Comparison of ENCODE assay signal across 8 cellular contexts in genomic region chr20:32483351-32484220, GRCh38.
A peak's percentile ranks its signal among the peaks of the same experiment; 100 is the strongest.
DNase-seq lines count a peak whose midpoint lies in the region; ATAC-seq and TF ChIP-seq lines count a peak whose summit lies in the region.

No MANE protein-coding gene starts in this region.

- no peaks in the 10 kb centered on the region for H3K9me3 ChIP-seq in parathyroid adenoma (ENCODE audit: control insufficient read depth, low read length)
- no peaks in the 10 kb centered on the region for H3K9me3 ChIP-seq in upper lobe of right lung

- H3K27me3 ChIP-seq in parathyroid adenoma (ENCODE audit: control insufficient read depth, insufficient read depth, low read length) (no peaks in the 10 kb centered on the region), upper lobe of right lung (no peaks in the 10 kb centered on the region)

- H3K9ac ChIP-seq in parathyroid adenoma = no peak overlapping the region

- H2AFZ ChIP-seq in parathyroid adenoma = peak overlapping the region; percentile 70

- no peak for TF ChIP-seq CTCF in parathyroid adenoma (IDR thresholded peaks at IDR 0.05)
- TF ChIP-seq CTCF in upper lobe of right lung (IDR thresholded peaks at IDR 0.05) = peak; percentile 15

- peaks cover 10% of the 10 kb centered on the region for H3K79me2 ChIP-seq in parathyroid adenoma

- peak; percentile 60 for ATAC-seq in SK-N-SH treated with all-trans-retinoic acid at 6 μM for 48 hours
- ATAC-seq in upper lobe of right lung = peak; percentile 80
- no peak for ATAC-seq in HG03460 (IDR thresholded peaks at IDR 0.05; ENCODE audit: unreplicated experiment)

- peaks cover 18% of the 10 kb centered on the region for H3K4me1 ChIP-seq in parathyroid adenoma
- peaks cover 32% of the 10 kb centered on the region for H3K4me1 ChIP-seq in upper lobe of right lung

- no peaks in the 10 kb centered on the region for H3K36me3 ChIP-seq in parathyroid adenoma (ENCODE audit: control insufficient read depth, insufficient read depth, low read length)
- H3K36me3 ChIP-seq in upper lobe of right lung = no peaks in the 10 kb centered on the region

- peak; percentile 94 for DNase-seq in DMS53 (lab: John Stamatoyannopoulos, UW)
- DNase-seq in NAMALWA (ENCODE audit: low spot score) = peak; percentile 66
- DNase-seq in activated naive CD8-positive, alpha-beta T cell treated with anti-CD3 and anti-CD28 coated beads, Interleukin-2, amount 50 U/mL, for 16 hours (ENCODE audit: low read depth, low spot score) = peak; percentile 27
- DNase-seq in cardiac septum (ENCODE audit: low spot score) = peak; percentile 90
- DNase-seq in upper lobe of right lung = peak; percentile 89

- peak overlapping the region; percentile 94 for H3K4me2 ChIP-seq in parathyroid adenoma (ENCODE audit: low read length)

- H3K4me3 ChIP-seq in parathyroid adenoma (ENCODE audit: low read depth, low read length) = peak overlapping the region; percentile 68
- H3K4me3 ChIP-seq in upper lobe of right lung = peak overlapping the region; percentile 70

- intact Hi-C loops in cardiac septum (cut with DNase I) (loop anchor here (5.0 kb wide), 2 partner anchors 126 to 151 kb away; partner anchors contain the start of gene ASXL1), upper lobe of right lung (cut with DNase I) (no loop called here)

- H3K27ac ChIP-seq in parathyroid adenoma (peak overlapping the region; percentile 61), upper lobe of right lung (peak overlapping the region; percentile 63)

TF ChIP-seq in SK-N-SH treated with all-trans-retinoic acid at 6 μM for 48 hours, 23 proteins besides CTCF, POLR2A, EP300 and RAD21:
- TF ChIP-seq TSHZ2 (CRISPR knock-in tag; IDR thresholded peaks at IDR 0.05) = 0 out of 2 replicates have a peak, but pooled peaks have one; percentile 52
- TF ChIP-seq GLIS3 (CRISPR knock-in tag; IDR thresholded peaks at IDR 0.05) = peak; percentile 56; the same call in 1 of the 2 replicates
- peak; percentile 80; the same call in 1 of the 2 replicates for TF ChIP-seq PATZ1 (CRISPR knock-in tag; IDR thresholded peaks at IDR 0.05; ENCODE audit: borderline replicate concordance)
- TF ChIP-seq ESRRG (CRISPR knock-in tag; IDR thresholded peaks at IDR 0.05) = no peak
- TF ChIP-seq CSDC2 (CRISPR knock-in tag; IDR thresholded peaks at IDR 0.05) = 0 out of 2 replicates have a peak, but pooled peaks have one; percentile 38
- no peak for TF ChIP-seq ARNTL (CRISPR knock-in tag; IDR thresholded peaks at IDR 0.05; ENCODE audit: borderline replicate concordance, low read depth)
- no peak for TF ChIP-seq TCF4 (CRISPR knock-in tag; IDR thresholded peaks at IDR 0.05; ENCODE audit: borderline replicate concordance)

Comparison
In these comparisons a context has a peak if more than half of its experiments do, and no peak if none do; other contexts are left out.
1. DNase-seq: peak in every context shown above with its lines; median percentile 94 in DMS53; 90 in cardiac septum; 89 in upper lobe of right lung; 66 in NAMALWA; 27 in activated naive CD8-positive, alpha-beta T cell treated with anti-CD3 and anti-CD28 coated beads, Interleukin-2, amount 50 U/mL, for 16 hours.